8 cellular contexts compared by ENCODE assay signal in genomic region chr21:43809853-43810504, GRCh38. TPM values are rescaled to one million over a fixed set of nuclear protein-coding genes. Genes with fewer than 3 reads are reported as not detected.
DNase-seq lines count a peak whose midpoint lies in the region; ATAC-seq and TF ChIP-seq lines count a peak whose summit lies in the region.

No MANE protein-coding gene starts in this region.

- H3K9ac ChIP-seq in BLaER1: no peak overlapping the region; the same call in 1 of the 2 replicates
- peak overlapping the region; percentile 89 for H3K9ac ChIP-seq in OCI-LY1 (ENCODE audit: low read length)

- DNase-seq in CD1c-positive myeloid dendritic cell (ENCODE audit: extremely low spot score) (peak; percentile 16), H4 (ENCODE audit: low spot score) (no peak), testis (no peak), C1 segment of cervical spinal cord (lab: John Stamatoyannopoulos, UW) (no peak)
- DNase-seq in activated T-cell treated with anti-CD3 and anti-CD28 coated beads, Interleukin-2, amount 50 U/mL, for 1 hour: no peak

- H3K9me2 ChIP-seq in OCI-LY1 (ENCODE audit: low read depth, low read length): no peaks in the 10 kb centered on the region

- H3K4me3 ChIP-seq in BLaER1 (no peak overlapping the region), OCI-LY1 (ENCODE audit: low read depth, low read length, poor library complexity, severe bottlenecking) (peak overlapping the region; percentile 66), testis (no peak overlapping the region)

- WGBS in testis, 2 donors: 62 to 75% methylated on average over 6 to 26 of the region's 26 CpGs

- H2AFZ ChIP-seq in OCI-LY1 (ENCODE audit: low read length): no peak overlapping the region

- H4K20me1 ChIP-seq in BLaER1 (peaks cover 53% of the 10 kb centered on the region), OCI-LY1 (ENCODE audit: insufficient read depth, low read length) (no peaks in the 10 kb centered on the region)

- TF ChIP-seq POLR2A in testis (IDR thresholded peaks at IDR 0.05): no peak

- H3K36me3 ChIP-seq in BLaER1 (no peaks in the 10 kb centered on the region; the same call in 1 of the 2 replicates), OCI-LY1 (ENCODE audit: insufficient read depth, low read length) (peaks cover 11% of the 10 kb centered on the region; the same call in 1 of the 2 replicates), testis (ENCODE audit: low read depth, missing control alignments) (no peaks in the 10 kb centered on the region)

- intact Hi-C loops in testis (cut with DNase I; ENCODE audit: low total_unique reads): no loop called here

- H3K27ac ChIP-seq in BLaER1 (peak overlapping the region; percentile 31; the same call in 1 of the 2 replicates), OCI-LY1 (ENCODE audit: low read depth, low read length, poor library complexity, severe bottlenecking) (peak overlapping the region; percentile 99), testis (no peak overlapping the region)

- TF ChIP-seq CTCF in OCI-LY1 (IDR thresholded peaks at IDR 0.05; ENCODE audit: low read length) (no peak), testis (IDR thresholded peaks at IDR 0.05) (no peak)

- H3K27me3 ChIP-seq in BLaER1 (no peaks in the 10 kb centered on the region), OCI-LY1 (ENCODE audit: insufficient read depth, low read length) (no peaks in the 10 kb centered on the region), testis (no peaks in the 10 kb centered on the region)

- H3F3A ChIP-seq in OCI-LY1 (ENCODE audit: insufficient read depth, low read length): no peaks in the 10 kb centered on the region

- peak overlapping the region; percentile 92 for H3K4me2 ChIP-seq in BLaER1
- peak overlapping the region; percentile 88 for H3K4me2 ChIP-seq in OCI-LY1 (ENCODE audit: low read length)

- H3K79me2 ChIP-seq in OCI-LY1 (ENCODE audit: insufficient read depth, low read length): no peaks in the 10 kb centered on the region

- H3K4me1 ChIP-seq in BLaER1: peaks cover 86% of the 10 kb centered on the region
- H3K4me1 ChIP-seq in OCI-LY1 (ENCODE audit: insufficient read depth, low read length, severe bottlenecking): peaks cover 69% of the 10 kb centered on the region
- H3K4me1 ChIP-seq in testis: peaks cover 6% of the 10 kb centered on the region

- H3K9me3 ChIP-seq in BLaER1 (no peaks in the 10 kb centered on the region), OCI-LY1 (ENCODE audit: low read length) (no peaks in the 10 kb centered on the region), testis (no peaks in the 10 kb centered on the region)

- ATAC-seq in esophagus mucosa: peak; percentile 17

RNA-seq across cellular contexts. Expression of gene RRP1, which starts 20.6 kb away (rescaled TPM):
- 30.8 TPM for total RNA-seq in esophagus mucosa
- total RNA-seq in H4 (2014; rRNA removed; shearing (Covaris generic)): 44.7 and 46.2 TPM in 2 replicates
- total RNA-seq in testis: 10 to 100 TPM; 33.6 to 40.2 TPM
- polyA plus RNA-seq in testis (ENCODE audit: insufficient read depth, low read depth, low replicate concordance): 21.1 TPM

RNA-seq across cellular contexts. Expression of gene CSTB, which starts 33.9 kb away (rescaled TPM):
- total RNA-seq in esophagus mucosa (2,371 TPM), testis (10 to 100 TPM; 23.9 to 31.0 TPM)
- 20.0 and 33.8 TPM in 2 replicates for total RNA-seq in H4 (2014; rRNA removed; shearing (Covaris generic))
- 49.5 TPM for polyA plus RNA-seq in testis (ENCODE audit: insufficient read depth, low read depth, low replicate concordance)

RNA-seq across cellular contexts. Expression of gene AGPAT3, which starts 55.0 kb away (rescaled TPM):
- 49.1 TPM for total RNA-seq in esophagus mucosa
- total RNA-seq in H4 (2014; rRNA removed; shearing (Covaris generic)): 27.0 and 29.4 TPM in 2 replicates
- 10 to 100 TPM; 64.5 to 77.5 TPM for total RNA-seq in testis
- polyA plus RNA-seq in testis (ENCODE audit: insufficient read depth, low read depth, low replicate concordance): 69.8 TPM

Comparison
In these comparisons a context has a peak if more than half of its experiments do, and no peak if none do; other contexts are left out.
1. H3K27ac ChIP-seq: peak in BLaER1 (single experiment) and OCI-LY1 (single experiment); none in testis (0 of 2).
2. RNA of gene CSTB, which starts 33.9 kb away (total RNA-seq): 2,371 TPM in esophagus mucosa (single experiment); 20.0 to 33.8 TPM in H4 and 23.9 to 31.0 TPM in testis; every median in the first group is over 10 times any median in the second.